8 cellular contexts compared by ENCODE assay signal in the genomic region with DNA sequence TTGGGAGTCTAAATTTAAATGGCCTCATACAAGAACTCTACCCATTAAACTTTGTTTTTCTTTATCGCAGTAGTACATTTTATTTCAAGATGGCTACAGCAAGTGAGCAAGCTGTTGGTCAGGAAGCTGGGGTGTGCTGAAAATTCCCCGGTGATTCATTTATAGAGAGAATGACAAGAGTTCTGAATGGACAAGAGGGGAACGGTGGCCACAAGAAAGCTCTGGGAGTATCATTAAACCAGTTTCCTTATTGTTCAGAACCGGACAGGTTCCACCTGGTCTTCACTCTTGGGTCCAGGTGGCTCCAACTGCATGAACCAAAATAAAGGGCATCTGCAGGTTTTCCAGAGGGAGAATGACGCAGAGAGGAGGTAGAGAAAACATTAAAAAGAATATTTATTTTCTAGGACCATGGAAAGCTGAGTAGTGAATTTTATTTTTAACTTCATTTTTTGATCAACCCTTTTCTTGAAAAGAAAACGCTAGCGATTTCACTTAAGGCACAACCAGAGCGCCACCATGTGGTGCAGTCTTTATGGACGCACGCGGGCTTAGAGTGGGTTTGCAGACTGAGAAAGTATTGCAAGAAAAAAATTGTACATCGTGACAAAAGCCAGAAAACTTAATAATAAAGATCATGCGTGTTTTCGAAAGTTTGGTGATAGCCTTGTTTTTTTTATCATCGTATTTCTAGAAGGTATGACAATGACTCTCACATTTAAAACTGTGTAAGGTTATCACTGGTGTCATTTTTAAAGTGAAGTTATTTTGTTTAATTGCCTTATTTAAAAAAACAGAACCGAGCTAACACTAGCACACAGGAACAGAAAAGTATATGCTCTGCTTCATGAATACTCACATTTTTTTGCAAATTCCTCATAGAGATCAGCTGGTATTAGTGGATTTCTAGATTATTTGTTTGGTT.
DNase-seq lines count a peak whose midpoint lies in the region; ATAC-seq, FAIRE-seq and TF ChIP-seq lines count a peak whose summit lies in the region.

No MANE protein-coding gene starts in this region.

- TF ChIP-seq EP300 in suprapubic skin (IDR thresholded peaks at IDR 0.05): no peak

- H3K4me1 Mint-ChIP-seq in astrocyte (ENCODE audit: low read depth, unreplicated experiment): peaks cover 5% of the 10 kb centered on the region

- H4K20me1 ChIP-seq in astrocyte (ENCODE audit: insufficient read depth, low read length): no peaks in the 10 kb centered on the region

- H3K79me2 ChIP-seq in astrocyte (ENCODE audit: insufficient read depth, low read length): no peaks in the 10 kb centered on the region

- no peaks in the 10 kb centered on the region for H3K36me3 Mint-ChIP-seq in astrocyte (ENCODE audit: low read depth, unreplicated experiment)

- peaks cover 9% of the 10 kb centered on the region for H3K4me1 ChIP-seq in cardiac muscle cell (ENCODE audit: low read depth)
- no peaks in the 10 kb centered on the region for H3K4me1 ChIP-seq in astrocyte (ENCODE audit: insufficient read depth, low read length)
- H3K4me1 ChIP-seq in suprapubic skin: no peaks in the 10 kb centered on the region

- no peak overlapping the region for H3K9ac ChIP-seq in astrocyte (ENCODE audit: low read length)

- no peak overlapping the region for H3K27ac Mint-ChIP-seq in astrocyte (ENCODE audit: unreplicated experiment)

- no peaks in the 10 kb centered on the region for H3K9me3 Mint-ChIP-seq in astrocyte (ENCODE audit: unreplicated experiment)

- TF ChIP-seq CTCF in cardiac muscle cell (IDR thresholded peaks at IDR 0.05; ENCODE audit: low read depth, low read length) (peak; percentile 66), astrocyte (IDR thresholded peaks at IDR 0.05; ENCODE audit: insufficient read depth, low read depth, low read length) (peak; percentile 84), suprapubic skin (IDR thresholded peaks at IDR 0.05) (no peak)

- DNase-seq in cardiac muscle cell (ENCODE audit: low read depth in 1 of 2, low spot score in 1 of 2) (peak; percentile 61 to 85), Right ventricle myocardium inferior (ENCODE audit: missing footprints) (no peak), NCI-H2196 treated with DMSO at 0.1 percent for 48 hours (lab: John Stamatoyannopoulos, UW; ENCODE audit: unreplicated experiment) (peak; percentile 52), astrocyte (ENCODE audit: low read depth) (peak; percentile 46), inferior parietal cortex (ENCODE audit: extremely low spot score) (peak; percentile 87), superior temporal gyrus (ENCODE audit: extremely low spot score) (peak; percentile 93), suprapubic skin (ENCODE audit: low spot score in 2 of 2) (no peak)

- TF ChIP-seq POLR2A in suprapubic skin (IDR thresholded peaks at IDR 0.05): no peak

- H3K27me3 ChIP-seq in cardiac muscle cell: no peaks in the 10 kb centered on the region
- no peaks in the 10 kb centered on the region for H3K27me3 ChIP-seq in astrocyte (ENCODE audit: insufficient read depth, low read length)
- no peaks in the 10 kb centered on the region for H3K27me3 ChIP-seq in suprapubic skin

- FAIRE-seq in astrocyte (lab: Jason Lieb, UNC): no peak

- H3K4me3 ChIP-seq in cardiac muscle cell (no peak overlapping the region), astrocyte (ENCODE audit: insufficient read depth, low read depth, low read length) (no peak overlapping the region), suprapubic skin (no peak overlapping the region)

- 22% methylated on average over 16 of the region's 16 CpGs for WGBS in suprapubic skin

- no peaks in the 10 kb centered on the region for H3K27me3 Mint-ChIP-seq in astrocyte (ENCODE audit: low read depth, unreplicated experiment)

- H3K4me2 ChIP-seq in astrocyte (ENCODE audit: low read length): no peak overlapping the region

- no peak overlapping the region for H2AFZ ChIP-seq in astrocyte (ENCODE audit: low read depth, low read length)

- H3K36me3 ChIP-seq in cardiac muscle cell (no peaks in the 10 kb centered on the region), astrocyte (ENCODE audit: insufficient read depth, low read length) (no peaks in the 10 kb centered on the region), suprapubic skin (no peaks in the 10 kb centered on the region)

- ATAC-seq in Right ventricle myocardium inferior (no peak), HG02981 (IDR thresholded peaks at IDR 0.05; ENCODE audit: unreplicated experiment) (peak; percentile 69)

- intact Hi-C loops in Right ventricle myocardium inferior (cut with DNase I): loop anchor here (5.0 to 10.0 kb wide), 2 partner anchors 200 to 488 kb away; no protein-coding TSS in a partner anchor

- no peak overlapping the region for H3K4me3 Mint-ChIP-seq in astrocyte (ENCODE audit: unreplicated experiment)

- H3K27ac ChIP-seq in cardiac muscle cell (no peak overlapping the region), astrocyte (ENCODE audit: low read depth, low read length) (no peak overlapping the region), suprapubic skin (no peak overlapping the region)

- H3K9me3 ChIP-seq in cardiac muscle cell (ENCODE audit: low read depth) (no peaks in the 10 kb centered on the region), astrocyte (ENCODE audit: insufficient read depth, low read depth, low read length) (no peaks in the 10 kb centered on the region), suprapubic skin (no peaks in the 10 kb centered on the region)

Comparison
In these comparisons a context has a peak if more than half of its experiments do, and no peak if none do; other contexts are left out.
1. DNase-seq: peak in cardiac muscle cell (2 of 2), NCI-H2196 treated with DMSO at 0.1 percent for 48 hours (single experiment), astrocyte (single experiment), inferior parietal cortex (single experiment) and superior temporal gyrus (single experiment); none in Right ventricle myocardium inferior (single experiment) and suprapubic skin (0 of 2).
2. CTCF ChIP-seq: peak in cardiac muscle cell (single experiment) and astrocyte (single experiment); none in suprapubic skin (0 of 2).